Comparison of ENCODE assay signal across 1 cellular context in genomic region chr5:116507051-116507537, GRCh38.
TF ChIP-seq lines count a peak whose summit lies in the region.

No MANE protein-coding gene starts in this region.

TF ChIP-seq in HEK293, 187 proteins besides CTCF, POLR2A, EP300 and RAD21 (continued from another document):
- peak; percentile 89 for TF ChIP-seq PRDM6 (tag by site-specific recombination; IDR thresholded peaks at IDR 0.05)
- TF ChIP-seq ZNF24 (tag by site-specific recombination; IDR thresholded peaks at IDR 0.05) = 0 out of 2 replicates have a peak, but pooled peaks have one; percentile 18
- 0 out of 2 replicates have a peak, but pooled peaks have one; percentile 31 for TF ChIP-seq ZBTB21 (tag by site-specific recombination; IDR thresholded peaks at IDR 0.05)
- TF ChIP-seq ZNF311 (tag by site-specific recombination; IDR thresholded peaks at IDR 0.05; ENCODE audit: borderline replicate concordance) = no peak
- peak; percentile 65 for TF ChIP-seq IKZF3 (tag by site-specific recombination; IDR thresholded peaks at IDR 0.05)
- TF ChIP-seq PRDM10 (tag by site-specific recombination; IDR thresholded peaks at IDR 0.05) = peak; percentile 68
- TF ChIP-seq YY2 (tag by site-specific recombination; IDR thresholded peaks at IDR 0.05) = no peak
- TF ChIP-seq ZNF707 (tag by site-specific recombination; IDR thresholded peaks at IDR 0.05) = no peak
- TF ChIP-seq ZNF626 (tag by site-specific recombination; IDR thresholded peaks at IDR 0.05) = 0 out of 2 replicates have a peak, but pooled peaks have one; percentile 8
- TF ChIP-seq ZSCAN4 (tag by site-specific recombination; IDR thresholded peaks at IDR 0.05) = peak; percentile 43; the same call in 1 of the 2 replicates
- peak; percentile 81 for TF ChIP-seq ATF2 (tag by site-specific recombination; IDR thresholded peaks at IDR 0.05; ENCODE audit: low read depth)
- peak; percentile 60 for TF ChIP-seq ZBTB44 (tag by site-specific recombination; IDR thresholded peaks at IDR 0.05)
- no peak for TF ChIP-seq ZNF416 (tag by site-specific recombination; IDR thresholded peaks at IDR 0.05)
- no peak for TF ChIP-seq ZNF214 (tag by site-specific recombination; IDR thresholded peaks at IDR 0.05; ENCODE audit: borderline replicate concordance)
- 0 out of 2 replicates have a peak, but pooled peaks have one; percentile 27 for TF ChIP-seq ZNF2 (tag by site-specific recombination; IDR thresholded peaks at IDR 0.05)
- peak; percentile 51; the same call in 1 of the 2 replicates for TF ChIP-seq ZNF580 (tag by site-specific recombination; IDR thresholded peaks at IDR 0.05)
- TF ChIP-seq PRDM4 (tag by site-specific recombination; IDR thresholded peaks at IDR 0.05) = 0 out of 2 replicates have a peak, but pooled peaks have one; percentile 31
- peak; percentile 64 for TF ChIP-seq ZNF341 (tag by site-specific recombination; IDR thresholded peaks at IDR 0.05; ENCODE audit: low read depth)
- peak; percentile 48; the same call in 1 of the 2 replicates for TF ChIP-seq ZBTB17 (tag by site-specific recombination; IDR thresholded peaks at IDR 0.05)
- peak; percentile 95 for TF ChIP-seq ZNF600 (tag by site-specific recombination; IDR thresholded peaks at IDR 0.05)
- TF ChIP-seq ZFP69B (tag by site-specific recombination; IDR thresholded peaks at IDR 0.05) = peak; percentile 45; the same call in 1 of the 2 replicates
- 0 out of 2 replicates have a peak, but pooled peaks have one; percentile 8 for TF ChIP-seq ZNF558 (tag by site-specific recombination; IDR thresholded peaks at IDR 0.05)
- no peak for TF ChIP-seq ZBTB48 (tag by site-specific recombination; IDR thresholded peaks at IDR 0.05)
- no peak for TF ChIP-seq ZNF398 (tag by site-specific recombination; IDR thresholded peaks at IDR 0.05)
- no peak for TF ChIP-seq ZNF548 (tag by site-specific recombination; IDR thresholded peaks at IDR 0.05)
- TF ChIP-seq KLF10 (tag by site-specific recombination; IDR thresholded peaks at IDR 0.05) = peak; percentile 21; the same call in 1 of the 2 replicates
- peak; percentile 88 for TF ChIP-seq ZNF843 (tag by site-specific recombination; IDR thresholded peaks at IDR 0.05)
- peak; percentile 30; the same call in 1 of the 2 replicates for TF ChIP-seq ZNF335 (tag by site-specific recombination; conservative IDR thresholded peaks at IDR 0.05)
- no peak for TF ChIP-seq HOXC10 (CRISPR knock-in tag; IDR thresholded peaks at IDR 0.05)
- peak; percentile 68; the same call in 1 of the 2 replicates for TF ChIP-seq FEZF1 (tag by site-specific recombination; IDR thresholded peaks at IDR 0.05)
- TF ChIP-seq ZNF366 (tag by site-specific recombination; conservative IDR thresholded peaks at IDR 0.05) = peak; percentile 28; the same call in 1 of the 2 replicates
- peak; percentile 69; the same call in 1 of the 2 replicates for TF ChIP-seq ZNF561 (tag by site-specific recombination; IDR thresholded peaks at IDR 0.05; ENCODE audit: borderline replicate concordance)
- 0 out of 2 replicates have a peak, but pooled peaks have one; percentile 16 for TF ChIP-seq ZNF18 (tag by site-specific recombination; IDR thresholded peaks at IDR 0.05)
- TF ChIP-seq ZNF404 (tag by site-specific recombination; IDR thresholded peaks at IDR 0.05) = no peak
- no peak for TF ChIP-seq ZNF571 (tag by site-specific recombination; IDR thresholded peaks at IDR 0.05)
- no peak for TF ChIP-seq MYNN (tag by site-specific recombination; IDR thresholded peaks at IDR 0.05; ENCODE audit: borderline replicate concordance)
